ENCODE assay signal across 14 cellular contexts in genomic region chr5:169202969-169203368, GRCh38.
"Had no signal": no experiment of that assay in that cellular context is flagged by ENCODE, and none has a peak within 500 bp of the region (broad histone marks: within the 10 kb centered on the region; RNA-seq: fewer than 3 reads in every experiment).

No MANE protein-coding gene starts in this region.

- ATAC-seq: gastrocnemius medialis, heart left ventricle, left lung had no signal

- H3K27me3 ChIP-seq: brain microvascular endothelial cell, esophagus muscularis mucosa, gastrocnemius medialis, heart left ventricle, left lung, tibial artery had no signal

- H3K4me3 ChIP-seq: esophagus muscularis mucosa, gastrocnemius medialis, heart left ventricle, left lung, tibial artery had no signal

- H3K4me1 ChIP-seq: gastrocnemius medialis, heart left ventricle, left lung had no signal

- H3K9me3 ChIP-seq: gastrocnemius medialis, tibial artery had no signal

- H3K36me3 ChIP-seq: brain microvascular endothelial cell, esophagus muscularis mucosa, gastrocnemius medialis, heart left ventricle, left lung, tibial artery had no signal

- H3K27ac ChIP-seq: brain microvascular endothelial cell, esophagus muscularis mucosa, gastrocnemius medialis, heart left ventricle, left lung had no signal

- DNase-seq: activated CD4-positive, alpha-beta memory T cell treated with anti-CD3 and anti-CD28 coated beads for 36 hours; amygdala; brain microvascular endothelial cell; cortex of kidney; gastrocnemius medialis; heart left ventricle; left lung; midbrain; posterior cingulate gyrus; retina; stimulated activated naive CD4-positive, alpha-beta T cell; substantia nigra; tibial artery had no signal
